10 cellular contexts compared by ENCODE assay signal in the genomic region with DNA sequence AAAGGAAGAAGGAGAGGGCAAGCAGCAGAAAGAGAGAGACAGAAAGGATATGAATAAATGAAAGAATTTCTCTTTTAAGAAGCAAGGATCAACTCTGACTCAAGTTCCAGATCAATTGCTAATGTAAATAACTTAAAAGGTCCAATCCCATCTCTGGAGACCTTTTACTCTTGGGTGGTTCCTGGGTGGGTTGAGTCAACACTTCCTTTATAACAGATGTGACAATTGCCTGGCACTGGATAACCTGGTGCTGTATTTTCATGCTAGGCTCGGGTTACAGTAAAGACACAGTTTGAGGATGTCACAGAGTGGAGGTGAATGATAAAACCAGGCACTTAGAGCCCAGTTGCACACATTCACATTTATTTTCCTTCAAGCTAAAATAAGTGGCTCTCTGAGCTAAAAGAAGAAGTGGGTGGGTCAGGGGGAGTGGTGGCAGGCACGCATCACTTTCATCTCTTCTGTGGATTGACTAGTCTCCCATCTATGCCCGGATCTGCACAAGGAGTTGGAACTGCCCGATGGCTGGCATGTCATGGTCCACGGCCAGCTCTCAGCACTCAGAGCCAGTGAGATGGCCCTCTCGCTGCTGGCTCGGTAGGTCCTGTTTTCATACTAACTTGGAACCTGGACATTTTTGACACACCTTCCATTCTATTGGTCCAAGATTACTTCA.
DNase-seq lines count a peak whose midpoint lies in the region; ATAC-seq and TF ChIP-seq lines count a peak whose summit lies in the region.
"Had no signal": no experiment of that assay in that cellular context is flagged by ENCODE, and none has a peak within 500 bp of the region (broad histone marks: within the 10 kb centered on the region; RNA-seq: fewer than 3 reads in every experiment).

No MANE protein-coding gene starts in this region.

- POLR2A ChIA-PET in HEK293T (lab: Yijun Ruan, JAX): no interaction called here

- H3K79me2 ChIP-seq in MM.1S (ENCODE audit: low read length): no peaks in the 10 kb centered on the region

- H3K27me3 ChIP-seq in BLaER1 (no peaks in the 10 kb centered on the region), mesenchymal stem cell (ENCODE audit: control insufficient read depth in 1 of 2, insufficient read depth in 1 of 2, low read length in 2 of 2) (no peaks in the 10 kb centered on the region), MM.1S (replicated peaks; ENCODE audit: insufficient read depth, low read length) (no peaks in the 10 kb centered on the region), Peyer's patch (no peaks in the 10 kb centered on the region)

- H3K4me1 ChIP-seq in BLaER1 (peaks cover 11% of the 10 kb centered on the region), mesenchymal stem cell (ENCODE audit: control insufficient read depth, insufficient read depth, low read depth, low read length) (peaks cover 5% of the 10 kb centered on the region), MM.1S (ENCODE audit: low read length) (no peaks in the 10 kb centered on the region), Peyer's patch (peaks cover 0 to 25% (median 4%) of the 10 kb centered on the region in 4 donors)

- H2BK5ac ChIP-seq in mesenchymal stem cell (ENCODE audit: low read depth, low read length, poor library complexity, severe bottlenecking): no peak overlapping the region

- H2BK15ac ChIP-seq in mesenchymal stem cell (ENCODE audit: low read depth, poor library complexity, severe bottlenecking): no peak overlapping the region

- no peaks in the 10 kb centered on the region for H3K9me2 ChIP-seq in MM.1S (replicated peaks; ENCODE audit: insufficient read depth, low read length)

- no peaks in the 10 kb centered on the region for H3K27me3 Mint-ChIP-seq in T-helper 17 cell

- H2AK5ac ChIP-seq in mesenchymal stem cell (ENCODE audit: low read length, severe bottlenecking): no peak overlapping the region

- no peaks in the 10 kb centered on the region for H3K9me3 ChIP-seq in BLaER1
- no peaks in the 10 kb centered on the region for H3K9me3 ChIP-seq in T-helper 17 cell (ENCODE audit: control insufficient read depth, low read length, poor library complexity, severe bottlenecking)
- no peaks in the 10 kb centered on the region for H3K9me3 ChIP-seq in mesenchymal stem cell (ENCODE audit: control insufficient read depth, low read length)
- no peaks in the 10 kb centered on the region for H3K9me3 ChIP-seq in MM.1S (replicated peaks; ENCODE audit: insufficient read depth, low read length)
- H3K9me3 ChIP-seq in Peyer's patch: no peaks in the 10 kb centered on the region

- no peaks in the 10 kb centered on the region for H3F3A ChIP-seq in MM.1S (ENCODE audit: insufficient read depth, low read length)

- H4K8ac ChIP-seq in mesenchymal stem cell (ENCODE audit: low read length): no peak overlapping the region

- H4K91ac ChIP-seq in mesenchymal stem cell (ENCODE audit: low read length): peak overlapping the region; percentile 78

- 86% methylated on average over 4 of the region's 7 CpGs for WGBS in mesenchymal stem cell

- H3K14ac ChIP-seq in mesenchymal stem cell (ENCODE audit: low read length in 2 of 2): no peak overlapping the region

- H3K4me3 ChIP-seq in BLaER1 (no peak overlapping the region), mesenchymal stem cell (ENCODE audit: insufficient read depth in 1 of 2, low read depth in 1 of 2, low read length in 2 of 2) (no peak overlapping the region), MM.1S (ENCODE audit: low read length) (no peak overlapping the region), Peyer's patch (no peak overlapping the region)

- peaks cover 62% of the 10 kb centered on the region for H3K4me1 Mint-ChIP-seq in T-helper 17 cell

- peak overlapping the region; percentile 19 to 37 for H3K18ac ChIP-seq in mesenchymal stem cell (ENCODE audit: low read depth in 1 of 2, low read length in 2 of 2)

- TF ChIP-seq POLR2A in Peyer's patch (IDR thresholded peaks at IDR 0.05): no peak

- H3K36me3 ChIP-seq in BLaER1: peaks cover 19% of the 10 kb centered on the region
- H3K36me3 ChIP-seq in mesenchymal stem cell (ENCODE audit: control insufficient read depth in 1 of 2, insufficient read depth in 2 of 2, low read depth in 1 of 2, low read length in 2 of 2): peaks cover 0 to 7% of the 10 kb centered on the region in 2 experiments
- no peaks in the 10 kb centered on the region for H3K36me3 ChIP-seq in MM.1S (replicated peaks; ENCODE audit: insufficient read depth, low read length)
- H3K36me3 ChIP-seq in Peyer's patch: no peaks in the 10 kb centered on the region

- H4K20me1 ChIP-seq in BLaER1 (peaks cover 56% of the 10 kb centered on the region), MM.1S (ENCODE audit: insufficient read depth, low read length) (no peaks in the 10 kb centered on the region)

- H3K4me2 ChIP-seq in BLaER1: peak overlapping the region; percentile 41
- H3K4me2 ChIP-seq in mesenchymal stem cell (ENCODE audit: low read length, poor library complexity, severe bottlenecking): no peak overlapping the region
- H3K4me2 ChIP-seq in MM.1S (ENCODE audit: low read depth, low read length): no peak overlapping the region

- H3K4ac ChIP-seq in mesenchymal stem cell (ENCODE audit: low read depth in 1 of 2, low read length in 2 of 2): no peak overlapping the region

- H3K27ac ChIP-seq in BLaER1 (no peak overlapping the region), mesenchymal stem cell (ENCODE audit: low read length, poor library complexity, severe bottlenecking) (peak overlapping the region; percentile 30), MM.1S (ENCODE audit: low read length) (no peak overlapping the region), Peyer's patch (peak overlapping the region in 2 of 4 donors; percentile 23 to 27)

- no peak overlapping the region for H2BK12ac ChIP-seq in mesenchymal stem cell (ENCODE audit: low read length in 2 of 2)

- TF ChIP-seq CTCF in MM.1S (IDR thresholded peaks at IDR 0.05; ENCODE audit: low read length): no peak
- TF ChIP-seq CTCF in Peyer's patch (IDR thresholded peaks at IDR 0.05): no peak

- no peak overlapping the region for H2AFZ ChIP-seq in mesenchymal stem cell (ENCODE audit: low read depth, low read length)
- no peak overlapping the region for H2AFZ ChIP-seq in MM.1S (ENCODE audit: low read length)

- H3K27ac Mint-ChIP-seq in T-helper 17 cell: peak overlapping the region; percentile 68

- H2BK120ac ChIP-seq in mesenchymal stem cell (ENCODE audit: low read depth, low read length): no peak overlapping the region

- peaks cover 23% of the 10 kb centered on the region for H3K79me1 ChIP-seq in mesenchymal stem cell (replicated peaks; ENCODE audit: low read length, poor library complexity, severe bottlenecking)

- no peak for ATAC-seq in T-helper 17 cell
- no peak for ATAC-seq in GM18858 (IDR thresholded peaks at IDR 0.05; ENCODE audit: unreplicated experiment)

- peak; percentile 76 for DNase-seq in ELR (ENCODE audit: low read depth)
- DNase-seq in T-helper 17 cell: no peak
- peak; percentile 49 for DNase-seq in mesenchymal stem cell
- DNase-seq in MM.1S: no peak
- no peak for DNase-seq in HEK293T (ENCODE audit: extremely low spot score)
- no peak for DNase-seq in Peyer's patch
- DNase-seq: amniotic stem cell, NCI-H1105 had no signal

- H3K9ac ChIP-seq in BLaER1 (no peak overlapping the region), mesenchymal stem cell (ENCODE audit: low read length) (peak overlapping the region; percentile 41), MM.1S (ENCODE audit: low read length) (no peak overlapping the region)

- peaks cover 6% of the 10 kb centered on the region for H3K36me3 Mint-ChIP-seq in T-helper 17 cell (ENCODE audit: low read depth)

- H3K4me3 Mint-ChIP-seq in T-helper 17 cell: peak overlapping the region; percentile 39

- CTCF ChIA-PET in HEK293T (lab: Yijun Ruan, JAX): no interaction called here

- H3K23ac ChIP-seq in mesenchymal stem cell (ENCODE audit: low read length in 2 of 2): no peak overlapping the region

TF ChIP-seq in HEK293T, 16 proteins besides CTCF, POLR2A, EP300 and RAD21:
- TF ChIP-seq FOXA1 (IDR thresholded peaks at IDR 0.05): no peak
- no peak for TF ChIP-seq ARNT (IDR thresholded peaks at IDR 0.05)
- TF ChIP-seq CTBP1 (IDR thresholded peaks at IDR 0.05; ENCODE audit: borderline replicate concordance): no peak
- no peak for TF ChIP-seq HDGF (IDR thresholded peaks at IDR 0.05; ENCODE audit: borderline replicate concordance)
- no peak for TF ChIP-seq L3MBTL2 (conservative IDR thresholded peaks at IDR 0.05)

Comparison
In these comparisons a context has a peak if more than half of its experiments do, and no peak if none do; other contexts are left out.
1. DNase-seq: peak in ELR (single experiment) and mesenchymal stem cell (single experiment); none in T-helper 17 cell (0 of 3), MM.1S (single experiment), HEK293T (single experiment) and Peyer's patch (0 of 3).